ENCODE assay signal across 20 cellular contexts in genomic region chr19:30653646-30654386, GRCh38.
DNase-seq lines count a peak whose midpoint lies in the region; ATAC-seq and TF ChIP-seq lines count a peak whose summit lies in the region.
"Had no signal": no experiment of that assay in that cellular context is flagged by ENCODE, and none has a peak within 500 bp of the region (broad histone marks: within the 10 kb centered on the region; RNA-seq: fewer than 3 reads in every experiment).

No MANE protein-coding gene starts in this region.

- H3K36me3 ChIP-seq in HEK293 (ENCODE audit: control insufficient read depth in 2 of 2, insufficient read depth in 1 of 2, low read length in 2 of 2), result no peaks in the 10 kb centered on the region
- no peaks in the 10 kb centered on the region for H3K36me3 ChIP-seq in endodermal cell (ENCODE audit: control insufficient read depth, insufficient read depth, low read length)

- no peak for TF ChIP-seq CTCF in HEK293 (tag by site-specific recombination; IDR thresholded peaks at IDR 0.05)
- no peak for TF ChIP-seq CTCF in endodermal cell (conservative IDR thresholded peaks at IDR 0.05)
- no peak for TF ChIP-seq CTCF in osteocyte (IDR thresholded peaks at IDR 0.05)
- no peak for TF ChIP-seq CTCF in GM10266 (IDR thresholded peaks at IDR 0.05; ENCODE audit: control insufficient read depth, insufficient read depth, low read depth, missing control alignments)

- no peak overlapping the region for H3K27ac ChIP-seq in HEK293 (ENCODE audit: extremely low read depth, low read depth, low read length)
- H3K27ac ChIP-seq in endodermal cell (ENCODE audit: low read depth, low read length), result no peak overlapping the region
- H3K27ac ChIP-seq: 22Rv1, A549, C4-2B had no signal

- no peak for ATAC-seq in GM18861 (IDR thresholded peaks at IDR 0.05; ENCODE audit: unreplicated experiment)
- ATAC-seq: A549, GM23338, HCT116, HepG2 had no signal

- no peak overlapping the region for H3K9ac ChIP-seq in endodermal cell (ENCODE audit: extremely low read depth, low read length, poor library complexity, severe bottlenecking)

- H3K9me3 Mint-ChIP-seq in endodermal cell (no peaks in the 10 kb centered on the region), osteocyte (ENCODE audit: unreplicated experiment) (no peaks in the 10 kb centered on the region)
- H3K9me3 Mint-ChIP-seq: CD4-positive, alpha-beta T cell; GM23338 had no signal

- H3K4me1 ChIP-seq in HEK293 (ENCODE audit: control insufficient read depth, insufficient read depth, low read length), result peaks cover 2% of the 10 kb centered on the region; the same call in 1 of the 2 replicates
- no peaks in the 10 kb centered on the region for H3K4me1 ChIP-seq in endodermal cell (ENCODE audit: control insufficient read depth, insufficient read depth, low read length)
- H3K4me1 ChIP-seq: A549 had no signal

- no peaks in the 10 kb centered on the region for H3K4me1 Mint-ChIP-seq in endodermal cell
- no peaks in the 10 kb centered on the region for H3K4me1 Mint-ChIP-seq in osteocyte (ENCODE audit: unreplicated experiment)
- H3K4me1 Mint-ChIP-seq: IgD-negative memory B cell had no signal

- POLR2A ChIA-PET in HEK293 (lab: Yijun Ruan, JAX), result no interaction called here

- H3K9me3 ChIP-seq in HEK293 (ENCODE audit: control insufficient read depth, insufficient read depth, low read depth, low read length) (no peaks in the 10 kb centered on the region), endodermal cell (ENCODE audit: control insufficient read depth, low read length) (no peaks in the 10 kb centered on the region)

- H3K27me3 ChIP-seq in endodermal cell (ENCODE audit: control insufficient read depth, insufficient read depth, low read length, poor library complexity, severe bottlenecking), result no peaks in the 10 kb centered on the region

- H3K4me3 Mint-ChIP-seq in endodermal cell, result no peak overlapping the region
- H3K4me3 Mint-ChIP-seq in osteocyte (ENCODE audit: unreplicated experiment), result no peak overlapping the region
- H3K4me3 Mint-ChIP-seq: CD4-positive, alpha-beta T cell; GM23338; IgD-negative memory B cell had no signal

- H3K4me3 ChIP-seq in HEK293 (ENCODE audit: low read depth, low read length), result no peak overlapping the region
- no peak overlapping the region for H3K4me3 ChIP-seq in endodermal cell (ENCODE audit: low read length)
- H3K4me3 ChIP-seq: A549, GM23338 had no signal

- WGBS in endodermal cell (ENCODE audit: insufficient coverage in 1 of 2, insufficient read length in 1 of 2), 2 experiments, result 93 to 97% methylated on average over 6 to 13 of the region's 13 CpGs

- H3K27ac Mint-ChIP-seq in endodermal cell (no peak overlapping the region), osteocyte (ENCODE audit: unreplicated experiment) (no peak overlapping the region)
- H3K27ac Mint-ChIP-seq: CD4-positive, alpha-beta T cell; GM23338; IgD-negative memory B cell had no signal

- H3K27me3 Mint-ChIP-seq in endodermal cell (ENCODE audit: insufficient read depth) (peaks cover 2% of the 10 kb centered on the region), osteocyte (ENCODE audit: unreplicated experiment) (no peaks in the 10 kb centered on the region)

- CTCF ChIA-PET in HEK293 (lab: Yijun Ruan, JAX), result interaction anchor here (0.5 to 2.0 kb wide), 6 partner anchors 12 to 840 kb away, joined by 3 to 12 read pairs (median 5); no protein-coding TSS in a partner anchor

- H3K36me3 Mint-ChIP-seq in endodermal cell (ENCODE audit: low read depth) (no peaks in the 10 kb centered on the region), osteocyte (ENCODE audit: unreplicated experiment) (no peaks in the 10 kb centered on the region)

- DNase-seq in NCI-H1105 treated with DMSO at 0.1 percent for 48 hours (lab: John Stamatoyannopoulos, UW) (peak; percentile 16), NCI-H1105 (lab: John Stamatoyannopoulos, UW) (no peak), endodermal cell (peak; percentile 29), osteocyte (ENCODE audit: extremely low spot score, unreplicated experiment) (peak; percentile 71), GM10266 (ENCODE audit: extremely low spot score) (no peak)
- DNase-seq in activated CD4-positive, CD25-positive, alpha-beta regulatory T cell treated with anti-CD3 and anti-CD28 coated beads, Interleukin-2, amount 50 U/mL, for 72 hours, result no peak
- DNase-seq: AML-193; CD4-positive, alpha-beta T cell; DMS153; DND-41; EL had no signal

TF ChIP-seq in HEK293, 187 proteins besides CTCF, POLR2A, EP300 and RAD21:
- no peak for TF ChIP-seq ZNF654 (tag by site-specific recombination; IDR thresholded peaks at IDR 0.05; ENCODE audit: low read depth)
- TF ChIP-seq ZNF473 (tag by site-specific recombination; IDR thresholded peaks at IDR 0.05), result no peak
- no peak for TF ChIP-seq ZNF175 (tag by site-specific recombination; IDR thresholded peaks at IDR 0.05)
- TF ChIP-seq HOXC10 (CRISPR knock-in tag; IDR thresholded peaks at IDR 0.05), result no peak
- no peak for TF ChIP-seq ZNF302 (tag by site-specific recombination; IDR thresholded peaks at IDR 0.05; ENCODE audit: low read depth)
- TF ChIP-seq SCRT1 (tag by site-specific recombination; IDR thresholded peaks at IDR 0.05; ENCODE audit: borderline replicate concordance), result peak; percentile 48; the same call in 1 of the 2 replicates
- TF ChIP-seq OSR2 (tag by site-specific recombination; IDR thresholded peaks at IDR 0.05), result no peak
- peak; percentile 83 for TF ChIP-seq SCRT2 (tag by site-specific recombination; IDR thresholded peaks at IDR 0.05)
- TF ChIP-seq ZFP37 (tag by site-specific recombination; IDR thresholded peaks at IDR 0.05), result no peak
- no peak for TF ChIP-seq TCF7L2 (IDR thresholded peaks at IDR 0.05; ENCODE audit: borderline replicate concordance, low read depth, low read length)
- no peak for TF ChIP-seq ZNF510 (tag by site-specific recombination; IDR thresholded peaks at IDR 0.05; ENCODE audit: insufficient replicate concordance)
- TF ChIP-seq PATZ1 (tag by site-specific recombination; IDR thresholded peaks at IDR 0.05), result no peak

Comparison
In these comparisons a context has a peak if more than half of its experiments do, and no peak if none do; other contexts are left out.
1. DNase-seq: peak in NCI-H1105 treated with DMSO at 0.1 percent for 48 hours (single experiment), endodermal cell (single experiment) and osteocyte (single experiment); none in NCI-H1105 (single experiment), GM10266 (single experiment) and activated CD4-positive, CD25-positive, alpha-beta regulatory T cell treated with anti-CD3 and anti-CD28 coated beads, Interleukin-2, amount 50 U/mL, for 72 hours (single experiment).